In genomic region chr17:27420211-27420950, GRCh38 we compare ENCODE assay signal across 1 cellular context.
TF ChIP-seq lines count a peak whose summit lies in the region.

No MANE protein-coding gene starts in this region.

TF ChIP-seq in GM23338, 12 proteins besides CTCF, POLR2A, EP300 and RAD21 (continued from another document):
- no peak for TF ChIP-seq ZNF462 (CRISPR knock-in tag; IDR thresholded peaks at IDR 0.05)
- TF ChIP-seq EZH2 (IDR thresholded peaks at IDR 0.05; ENCODE audit: low read depth, unreplicated experiment) = no peak
- TF ChIP-seq REST (IDR thresholded peaks at IDR 0.05; ENCODE audit: unreplicated experiment) = no peak
- TF ChIP-seq CREB1 (CRISPR knock-in tag; IDR thresholded peaks at IDR 0.05; ENCODE audit: low read depth) = no peak
- no peak for TF ChIP-seq EZH2phosphoT487 (IDR thresholded peaks at IDR 0.05; ENCODE audit: unreplicated experiment)
